In the genomic region with DNA sequence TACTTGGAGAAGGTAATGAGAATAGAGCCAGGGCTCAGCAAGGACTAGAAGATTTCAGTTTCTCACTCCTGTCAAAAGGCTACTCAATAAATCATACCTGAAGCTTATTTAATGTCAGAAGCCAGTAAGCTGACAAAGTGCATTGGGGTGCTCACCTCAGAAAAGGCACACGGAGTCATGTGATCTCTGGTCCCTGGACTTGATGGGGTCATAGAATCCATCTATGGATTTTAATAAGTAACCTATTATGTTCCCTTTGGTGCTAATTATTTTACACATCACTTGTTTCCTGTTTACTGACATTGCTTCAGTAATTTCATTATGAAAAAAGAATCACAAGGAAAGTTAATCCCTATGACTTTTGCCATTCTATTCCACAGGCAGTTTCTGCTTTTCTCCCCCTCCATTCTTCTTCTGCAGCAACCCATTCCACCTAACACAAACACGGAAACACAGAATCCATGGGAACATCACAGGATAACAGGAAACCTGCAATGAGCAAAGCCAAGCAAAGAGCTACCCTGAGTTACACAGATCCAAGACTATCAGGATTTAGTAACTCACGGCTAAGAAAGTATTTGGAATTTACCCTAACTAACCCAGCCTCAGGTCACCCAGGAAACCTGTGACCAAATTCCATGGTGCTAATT, we compare ENCODE assay signal across 23 cellular contexts.
"Had no signal": no experiment of that assay in that cellular context is flagged by ENCODE, and none has a peak within 500 bp of the region (broad histone marks: within the 10 kb centered on the region; RNA-seq: fewer than 3 reads in every experiment).

No MANE protein-coding gene starts in this region.

- FAIRE-seq: colon, endometrium, frontal cortex, kidney had no signal

- H3K9me3 Mint-ChIP-seq: activated B cell treated with CpG ODN at 0.5 μM for 24 hours; activated CD4-positive, alpha-beta memory T cell treated with anti-CD3 and anti-CD28 coated beads for 36 hours; activated T-helper 1 cell treated with anti-CD3 and anti-CD28 coated beads, Interleukin-12 subunit alpha, Interleukin-12 subunit beta, Interleukin-2, Interleukin-4 antibody, amounts not matched to agents 30 ng/mL and 10 ng/mL and 1 ng/mL, durations not matched to agents 14 hours and 24 hours and 36 hours; T-helper 2 cell treated with Interferon-gamma antibody and Interleukin-4, amounts not matched to agents 5 μg/mL and 100 μg/mL, for 36 hours had no signal

- ATAC-seq: natural killer cell had no signal

- H3K4me3 ChIP-seq: tibial nerve, vagina had no signal

- DNase-seq: activated B cell treated with CpG ODN at 0.5 μM for 24 hours; activated CD4-positive, alpha-beta memory T cell treated with anti-CD3 and anti-CD28 coated beads for 36 hours; activated CD4-positive, alpha-beta T cell treated with anti-CD3 and anti-CD28 coated beads for 4 hours; activated gamma-delta T cell treated with Interleukin-2 at 50 U/mL for 16 hours; activated T-cell treated with anti-CD3 and anti-CD28 coated beads for 4 hours; amniotic stem cell; caudate nucleus; head of caudate nucleus; kidney; mesendoderm; natural killer cell; stimulated activated CD4-positive, alpha-beta T cell treated with anti-CD3 and anti-CD28 coated beads, Interleukin-2, amount 100 ng/mL, for 24 hours; stimulated activated naive CD4-positive, alpha-beta T cell treated with Interleukin-2 at 50 U/mL for 16 hours had no signal

- H3K4me1 Mint-ChIP-seq: activated B cell treated with CpG ODN at 0.5 μM for 24 hours, natural killer cell had no signal

- H3K4me3 Mint-ChIP-seq: activated B cell treated with CpG ODN at 0.5 μM for 24 hours; activated CD4-positive, alpha-beta memory T cell treated with anti-CD3 and anti-CD28 coated beads for 36 hours; activated naive CD8-positive, alpha-beta T cell; activated T-helper 1 cell treated with anti-CD3 and anti-CD28 coated beads, Interleukin-12 subunit alpha, Interleukin-12 subunit beta, Interleukin-2, Interleukin-4 antibody, amounts not matched to agents 30 ng/mL and 10 ng/mL and 1 ng/mL, durations not matched to agents 14 hours and 24 hours and 36 hours; natural killer cell; T-helper 2 cell treated with Interferon-gamma antibody and Interleukin-4, amounts not matched to agents 5 μg/mL and 100 μg/mL, for 36 hours had no signal

- H3K27me3 Mint-ChIP-seq: activated B cell treated with CpG ODN at 0.5 μM for 24 hours had no signal

- H3K36me3 Mint-ChIP-seq: activated CD4-positive, alpha-beta memory T cell treated with anti-CD3 and anti-CD28 coated beads for 36 hours; activated naive CD8-positive, alpha-beta T cell; natural killer cell had no signal

- H3K9me3 ChIP-seq: neutrophil, tibial nerve, vagina had no signal

- H3K4me1 ChIP-seq: parathyroid adenoma, tibial nerve, vagina had no signal

- H3K27me3 ChIP-seq: neutrophil, tibial nerve, vagina had no signal

- H3K27ac Mint-ChIP-seq: activated B cell treated with CpG ODN at 0.5 μM for 24 hours; activated CD4-positive, alpha-beta memory T cell treated with anti-CD3 and anti-CD28 coated beads for 36 hours; activated naive CD8-positive, alpha-beta T cell; activated T-helper 1 cell treated with anti-CD3 and anti-CD28 coated beads, Interleukin-12 subunit alpha, Interleukin-12 subunit beta, Interleukin-2, Interleukin-4 antibody, amounts not matched to agents 30 ng/mL and 10 ng/mL and 1 ng/mL, durations not matched to agents 14 hours and 24 hours and 36 hours; natural killer cell; T-helper 2 cell treated with Interferon-gamma antibody and Interleukin-4, amounts not matched to agents 5 μg/mL and 100 μg/mL, for 36 hours had no signal

- H3K27ac ChIP-seq: neutrophil, parathyroid adenoma, tibial nerve, vagina had no signal

- H3K36me3 ChIP-seq: neutrophil, tibial nerve, vagina had no signal
